1 cellular context compared by ENCODE assay signal in the genomic region with DNA sequence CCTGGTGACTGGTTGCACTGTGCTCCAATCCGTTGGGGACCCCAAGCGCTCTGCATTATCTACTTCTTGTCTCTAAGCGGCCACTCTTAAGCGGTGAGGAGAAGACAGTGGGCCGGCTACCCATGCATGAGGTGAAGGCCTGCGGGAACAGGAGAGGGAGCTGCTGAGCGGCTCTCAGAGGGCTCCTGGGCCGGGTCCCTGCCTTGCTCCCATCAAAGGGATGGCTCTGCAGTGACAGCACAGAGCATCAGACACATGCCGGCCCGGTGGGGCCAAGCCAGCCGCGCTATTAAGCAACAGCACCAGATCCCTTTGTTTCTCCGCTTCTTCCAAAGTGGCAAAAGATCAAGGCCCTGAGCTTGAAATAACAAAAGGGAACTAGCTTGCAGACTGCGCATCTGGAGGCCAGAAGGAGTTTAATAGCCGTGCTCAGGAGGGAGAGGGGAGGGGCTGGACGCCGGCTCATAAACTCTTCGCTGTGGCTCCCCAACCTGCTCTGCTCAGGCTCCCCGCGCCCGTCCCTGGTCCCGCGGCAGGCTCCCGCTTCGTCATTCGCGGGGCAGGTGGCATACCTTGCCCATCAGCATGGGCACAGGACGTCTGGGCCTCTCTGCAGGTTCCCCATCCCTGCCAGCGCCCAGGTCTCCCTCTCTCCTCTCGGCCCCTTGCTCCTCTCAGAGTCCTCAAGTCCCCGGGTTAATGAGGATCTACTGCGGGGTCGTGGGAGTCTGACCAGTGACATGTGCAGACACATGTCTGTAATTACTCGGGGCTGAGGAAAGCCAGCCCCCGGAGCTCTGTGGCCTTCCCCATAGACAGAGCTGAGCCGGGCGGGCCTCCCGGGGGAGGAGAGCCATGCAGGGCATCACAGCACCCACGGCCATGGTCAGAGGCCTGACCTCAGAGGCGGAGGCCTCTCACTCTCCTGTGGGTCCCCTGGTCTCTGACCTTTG.
TF ChIP-seq lines count a peak whose summit lies in the region.

No MANE protein-coding gene starts in this region.

TF ChIP-seq in HepG2, 621 proteins besides CTCF, POLR2A, EP300 and RAD21 (continued from another document and continues in another):
- TF ChIP-seq, protein P1, sequence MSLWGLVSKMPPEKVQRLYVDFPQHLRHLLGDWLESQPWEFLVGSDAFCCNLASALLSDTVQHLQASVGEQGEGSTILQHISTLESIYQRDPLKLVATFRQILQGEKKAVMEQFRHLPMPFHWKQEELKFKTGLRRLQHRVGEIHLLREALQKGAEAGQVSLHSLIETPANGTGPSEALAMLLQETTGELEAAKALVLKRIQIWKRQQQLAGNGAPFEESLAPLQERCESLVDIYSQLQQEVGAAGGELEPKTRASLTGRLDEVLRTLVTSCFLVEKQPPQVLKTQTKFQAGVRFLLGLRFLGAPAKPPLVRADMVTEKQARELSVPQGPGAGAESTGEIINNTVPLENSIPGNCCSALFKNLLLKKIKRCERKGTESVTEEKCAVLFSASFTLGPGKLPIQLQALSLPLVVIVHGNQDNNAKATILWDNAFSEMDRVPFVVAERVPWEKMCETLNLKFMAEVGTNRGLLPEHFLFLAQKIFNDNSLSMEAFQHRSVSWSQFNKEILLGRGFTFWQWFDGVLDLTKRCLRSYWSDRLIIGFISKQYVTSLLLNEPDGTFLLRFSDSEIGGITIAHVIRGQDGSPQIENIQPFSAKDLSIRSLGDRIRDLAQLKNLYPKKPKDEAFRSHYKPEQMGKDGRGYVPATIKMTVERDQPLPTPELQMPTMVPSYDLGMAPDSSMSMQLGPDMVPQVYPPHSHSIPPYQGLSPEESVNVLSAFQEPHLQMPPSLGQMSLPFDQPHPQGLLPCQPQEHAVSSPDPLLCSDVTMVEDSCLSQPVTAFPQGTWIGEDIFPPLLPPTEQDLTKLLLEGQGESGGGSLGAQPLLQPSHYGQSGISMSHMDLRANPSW (CRISPR knock-in tag; IDR thresholded peaks at IDR 0.05; ENCODE audit: borderline replicate concordance): no peak
- TF ChIP-seq, protein P2, sequence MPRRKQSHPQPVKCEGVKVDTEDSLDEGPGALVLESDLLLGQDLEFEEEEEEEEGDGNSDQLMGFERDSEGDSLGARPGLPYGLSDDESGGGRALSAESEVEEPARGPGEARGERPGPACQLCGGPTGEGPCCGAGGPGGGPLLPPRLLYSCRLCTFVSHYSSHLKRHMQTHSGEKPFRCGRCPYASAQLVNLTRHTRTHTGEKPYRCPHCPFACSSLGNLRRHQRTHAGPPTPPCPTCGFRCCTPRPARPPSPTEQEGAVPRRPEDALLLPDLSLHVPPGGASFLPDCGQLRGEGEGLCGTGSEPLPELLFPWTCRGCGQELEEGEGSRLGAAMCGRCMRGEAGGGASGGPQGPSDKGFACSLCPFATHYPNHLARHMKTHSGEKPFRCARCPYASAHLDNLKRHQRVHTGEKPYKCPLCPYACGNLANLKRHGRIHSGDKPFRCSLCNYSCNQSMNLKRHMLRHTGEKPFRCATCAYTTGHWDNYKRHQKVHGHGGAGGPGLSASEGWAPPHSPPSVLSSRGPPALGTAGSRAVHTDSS (CRISPR knock-in tag; conservative IDR thresholded peaks at IDR 0.05): no peak
- TF ChIP-seq U2AF2 (IDR thresholded peaks at IDR 0.05; ENCODE audit: low read depth, low read length) (no peak), NFE2L1 (CRISPR knock-in tag; IDR thresholded peaks at IDR 0.05; ENCODE audit: borderline replicate concordance) (no peak), POLR2AphosphoS5 (IDR thresholded peaks at IDR 0.05; ENCODE audit: low read depth, low read length) (no peak), ARNT (IDR thresholded peaks at IDR 0.05) (no peak), JARID2 (CRISPR knock-in tag; IDR thresholded peaks at IDR 0.05; ENCODE audit: insufficient replicate concordance) (no peak), HNRNPL (IDR thresholded peaks at IDR 0.05; ENCODE audit: low read depth, low read length) (peak; percentile 83), ZNF180 (CRISPR knock-in tag; IDR thresholded peaks at IDR 0.05; ENCODE audit: borderline replicate concordance, low read depth) (no peak), SPEN (CRISPR knock-in tag; IDR thresholded peaks at IDR 0.05; ENCODE audit: low read depth) (no peak), ZNF556 (CRISPR knock-in tag; IDR thresholded peaks at IDR 0.05; ENCODE audit: borderline replicate concordance) (0 out of 2 replicates have a peak, but pooled peaks have one; percentile 22), ZNF678 (CRISPR knock-in tag; IDR thresholded peaks at IDR 0.05) (0 out of 2 replicates have a peak, but pooled peaks have one; percentile 47), ZMYM2 (CRISPR knock-in tag; IDR thresholded peaks at IDR 0.05) (no peak), ZNF510 (CRISPR knock-in tag; IDR thresholded peaks at IDR 0.05; ENCODE audit: low read depth) (peak; percentile 49; the same call in 1 of the 2 replicates), SP4 (CRISPR knock-in tag; IDR thresholded peaks at IDR 0.05) (no peak), ZNF614 (CRISPR knock-in tag; IDR thresholded peaks at IDR 0.05; ENCODE audit: borderline replicate concordance) (no peak), ZNF234 (CRISPR knock-in tag; conservative IDR thresholded peaks at IDR 0.05) (no peak), RXRB (CRISPR knock-in tag; IDR thresholded peaks at IDR 0.05; ENCODE audit: borderline replicate concordance) (0 out of 2 replicates have a peak, but pooled peaks have one; percentile 17), ZNF451 (CRISPR knock-in tag; IDR thresholded peaks at IDR 0.05) (no peak), ATM (IDR thresholded peaks at IDR 0.05; ENCODE audit: borderline replicate concordance) (no peak), BCL6 (CRISPR knock-in tag; IDR thresholded peaks at IDR 0.05) (peak; percentile 47; the same call in 1 of the 2 replicates), AGO1 (IDR thresholded peaks at IDR 0.05; ENCODE audit: low read depth, low read length, poor library complexity, severe bottlenecking) (no peak), MTF2 (CRISPR knock-in tag; IDR thresholded peaks at IDR 0.05; ENCODE audit: borderline replicate concordance) (no peak), SMAD9 (CRISPR knock-in tag; IDR thresholded peaks at IDR 0.05) (no peak), HOXA5 (CRISPR knock-in tag; IDR thresholded peaks at IDR 0.05) (no peak), GTF3A (CRISPR knock-in tag; conservative IDR thresholded peaks at IDR 0.05) (no peak)
- TF ChIP-seq, protein P3, sequence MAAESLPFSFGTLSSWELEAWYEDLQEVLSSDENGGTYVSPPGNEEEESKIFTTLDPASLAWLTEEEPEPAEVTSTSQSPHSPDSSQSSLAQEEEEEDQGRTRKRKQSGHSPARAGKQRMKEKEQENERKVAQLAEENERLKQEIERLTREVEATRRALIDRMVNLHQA (CRISPR knock-in tag; IDR thresholded peaks at IDR 0.05): no peak
- TF ChIP-seq, protein P4, sequence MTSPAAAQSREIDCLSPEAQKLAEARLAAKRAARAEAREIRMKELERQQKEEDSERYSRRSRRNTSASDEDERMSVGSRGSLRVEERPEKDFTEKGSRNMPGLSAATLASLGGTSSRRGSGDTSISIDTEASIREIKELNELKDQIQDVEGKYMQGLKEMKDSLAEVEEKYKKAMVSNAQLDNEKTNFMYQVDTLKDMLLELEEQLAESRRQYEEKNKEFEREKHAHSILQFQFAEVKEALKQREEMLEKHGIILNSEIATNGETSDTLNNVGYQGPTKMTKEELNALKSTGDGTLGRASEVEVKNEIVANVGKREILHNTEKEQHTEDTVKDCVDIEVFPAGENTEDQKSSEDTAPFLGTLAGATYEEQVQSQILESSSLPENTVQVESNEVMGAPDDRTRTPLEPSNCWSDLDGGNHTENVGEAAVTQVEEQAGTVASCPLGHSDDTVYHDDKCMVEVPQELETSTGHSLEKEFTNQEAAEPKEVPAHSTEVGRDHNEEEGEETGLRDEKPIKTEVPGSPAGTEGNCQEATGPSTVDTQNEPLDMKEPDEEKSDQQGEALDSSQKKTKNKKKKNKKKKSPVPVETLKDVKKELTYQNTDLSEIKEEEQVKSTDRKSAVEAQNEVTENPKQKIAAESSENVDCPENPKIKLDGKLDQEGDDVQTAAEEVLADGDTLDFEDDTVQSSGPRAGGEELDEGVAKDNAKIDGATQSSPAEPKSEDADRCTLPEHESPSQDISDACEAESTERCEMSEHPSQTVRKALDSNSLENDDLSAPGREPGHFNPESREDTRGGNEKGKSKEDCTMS (CRISPR knock-in tag; conservative IDR thresholded peaks at IDR 0.05): no peak
- TF ChIP-seq, protein P5, sequence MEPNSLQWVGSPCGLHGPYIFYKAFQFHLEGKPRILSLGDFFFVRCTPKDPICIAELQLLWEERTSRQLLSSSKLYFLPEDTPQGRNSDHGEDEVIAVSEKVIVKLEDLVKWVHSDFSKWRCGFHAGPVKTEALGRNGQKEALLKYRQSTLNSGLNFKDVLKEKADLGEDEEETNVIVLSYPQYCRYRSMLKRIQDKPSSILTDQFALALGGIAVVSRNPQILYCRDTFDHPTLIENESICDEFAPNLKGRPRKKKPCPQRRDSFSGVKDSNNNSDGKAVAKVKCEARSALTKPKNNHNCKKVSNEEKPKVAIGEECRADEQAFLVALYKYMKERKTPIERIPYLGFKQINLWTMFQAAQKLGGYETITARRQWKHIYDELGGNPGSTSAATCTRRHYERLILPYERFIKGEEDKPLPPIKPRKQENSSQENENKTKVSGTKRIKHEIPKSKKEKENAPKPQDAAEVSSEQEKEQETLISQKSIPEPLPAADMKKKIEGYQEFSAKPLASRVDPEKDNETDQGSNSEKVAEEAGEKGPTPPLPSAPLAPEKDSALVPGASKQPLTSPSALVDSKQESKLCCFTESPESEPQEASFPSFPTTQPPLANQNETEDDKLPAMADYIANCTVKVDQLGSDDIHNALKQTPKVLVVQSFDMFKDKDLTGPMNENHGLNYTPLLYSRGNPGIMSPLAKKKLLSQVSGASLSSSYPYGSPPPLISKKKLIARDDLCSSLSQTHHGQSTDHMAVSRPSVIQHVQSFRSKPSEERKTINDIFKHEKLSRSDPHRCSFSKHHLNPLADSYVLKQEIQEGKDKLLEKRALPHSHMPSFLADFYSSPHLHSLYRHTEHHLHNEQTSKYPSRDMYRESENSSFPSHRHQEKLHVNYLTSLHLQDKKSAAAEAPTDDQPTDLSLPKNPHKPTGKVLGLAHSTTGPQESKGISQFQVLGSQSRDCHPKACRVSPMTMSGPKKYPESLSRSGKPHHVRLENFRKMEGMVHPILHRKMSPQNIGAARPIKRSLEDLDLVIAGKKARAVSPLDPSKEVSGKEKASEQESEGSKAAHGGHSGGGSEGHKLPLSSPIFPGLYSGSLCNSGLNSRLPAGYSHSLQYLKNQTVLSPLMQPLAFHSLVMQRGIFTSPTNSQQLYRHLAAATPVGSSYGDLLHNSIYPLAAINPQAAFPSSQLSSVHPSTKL (CRISPR knock-in tag; IDR thresholded peaks at IDR 0.05): peak; percentile 86
- TF ChIP-seq, protein P6, sequence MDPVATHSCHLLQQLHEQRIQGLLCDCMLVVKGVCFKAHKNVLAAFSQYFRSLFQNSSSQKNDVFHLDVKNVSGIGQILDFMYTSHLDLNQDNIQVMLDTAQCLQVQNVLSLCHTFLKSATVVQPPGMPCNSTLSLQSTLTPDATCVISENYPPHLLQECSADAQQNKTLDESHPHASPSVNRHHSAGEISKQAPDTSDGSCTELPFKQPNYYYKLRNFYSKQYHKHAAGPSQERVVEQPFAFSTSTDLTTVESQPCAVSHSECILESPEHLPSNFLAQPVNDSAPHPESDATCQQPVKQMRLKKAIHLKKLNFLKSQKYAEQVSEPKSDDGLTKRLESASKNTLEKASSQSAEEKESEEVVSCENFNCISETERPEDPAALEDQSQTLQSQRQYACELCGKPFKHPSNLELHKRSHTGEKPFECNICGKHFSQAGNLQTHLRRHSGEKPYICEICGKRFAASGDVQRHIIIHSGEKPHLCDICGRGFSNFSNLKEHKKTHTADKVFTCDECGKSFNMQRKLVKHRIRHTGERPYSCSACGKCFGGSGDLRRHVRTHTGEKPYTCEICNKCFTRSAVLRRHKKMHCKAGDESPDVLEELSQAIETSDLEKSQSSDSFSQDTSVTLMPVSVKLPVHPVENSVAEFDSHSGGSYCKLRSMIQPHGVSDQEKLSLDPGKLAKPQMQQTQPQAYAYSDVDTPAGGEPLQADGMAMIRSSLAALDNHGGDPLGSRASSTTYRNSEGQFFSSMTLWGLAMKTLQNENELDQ (CRISPR knock-in tag; IDR thresholded peaks at IDR 0.05; ENCODE audit: borderline replicate concordance): no peak
- TF ChIP-seq, protein P7, sequence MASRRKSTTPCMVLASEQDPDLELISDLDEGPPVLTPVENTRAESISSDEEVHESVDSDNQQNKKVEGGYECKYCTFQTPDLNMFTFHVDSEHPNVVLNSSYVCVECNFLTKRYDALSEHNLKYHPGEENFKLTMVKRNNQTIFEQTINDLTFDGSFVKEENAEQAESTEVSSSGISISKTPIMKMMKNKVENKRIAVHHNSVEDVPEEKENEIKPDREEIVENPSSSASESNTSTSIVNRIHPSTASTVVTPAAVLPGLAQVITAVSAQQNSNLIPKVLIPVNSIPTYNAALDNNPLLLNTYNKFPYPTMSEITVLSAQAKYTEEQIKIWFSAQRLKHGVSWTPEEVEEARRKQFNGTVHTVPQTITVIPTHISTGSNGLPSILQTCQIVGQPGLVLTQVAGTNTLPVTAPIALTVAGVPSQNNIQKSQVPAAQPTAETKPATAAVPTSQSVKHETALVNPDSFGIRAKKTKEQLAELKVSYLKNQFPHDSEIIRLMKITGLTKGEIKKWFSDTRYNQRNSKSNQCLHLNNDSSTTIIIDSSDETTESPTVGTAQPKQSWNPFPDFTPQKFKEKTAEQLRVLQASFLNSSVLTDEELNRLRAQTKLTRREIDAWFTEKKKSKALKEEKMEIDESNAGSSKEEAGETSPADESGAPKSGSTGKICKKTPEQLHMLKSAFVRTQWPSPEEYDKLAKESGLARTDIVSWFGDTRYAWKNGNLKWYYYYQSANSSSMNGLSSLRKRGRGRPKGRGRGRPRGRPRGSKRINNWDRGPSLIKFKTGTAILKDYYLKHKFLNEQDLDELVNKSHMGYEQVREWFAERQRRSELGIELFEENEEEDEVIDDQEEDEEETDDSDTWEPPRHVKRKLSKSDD (CRISPR knock-in tag; IDR thresholded peaks at IDR 0.05; ENCODE audit: low read depth): no peak
- TF ChIP-seq, protein P8, sequence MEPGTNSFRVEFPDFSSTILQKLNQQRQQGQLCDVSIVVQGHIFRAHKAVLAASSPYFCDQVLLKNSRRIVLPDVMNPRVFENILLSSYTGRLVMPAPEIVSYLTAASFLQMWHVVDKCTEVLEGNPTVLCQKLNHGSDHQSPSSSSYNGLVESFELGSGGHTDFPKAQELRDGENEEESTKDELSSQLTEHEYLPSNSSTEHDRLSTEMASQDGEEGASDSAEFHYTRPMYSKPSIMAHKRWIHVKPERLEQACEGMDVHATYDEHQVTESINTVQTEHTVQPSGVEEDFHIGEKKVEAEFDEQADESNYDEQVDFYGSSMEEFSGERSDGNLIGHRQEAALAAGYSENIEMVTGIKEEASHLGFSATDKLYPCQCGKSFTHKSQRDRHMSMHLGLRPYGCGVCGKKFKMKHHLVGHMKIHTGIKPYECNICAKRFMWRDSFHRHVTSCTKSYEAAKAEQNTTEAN (CRISPR knock-in tag; conservative IDR thresholded peaks at IDR 0.05): no peak
- TF ChIP-seq, protein P9, sequence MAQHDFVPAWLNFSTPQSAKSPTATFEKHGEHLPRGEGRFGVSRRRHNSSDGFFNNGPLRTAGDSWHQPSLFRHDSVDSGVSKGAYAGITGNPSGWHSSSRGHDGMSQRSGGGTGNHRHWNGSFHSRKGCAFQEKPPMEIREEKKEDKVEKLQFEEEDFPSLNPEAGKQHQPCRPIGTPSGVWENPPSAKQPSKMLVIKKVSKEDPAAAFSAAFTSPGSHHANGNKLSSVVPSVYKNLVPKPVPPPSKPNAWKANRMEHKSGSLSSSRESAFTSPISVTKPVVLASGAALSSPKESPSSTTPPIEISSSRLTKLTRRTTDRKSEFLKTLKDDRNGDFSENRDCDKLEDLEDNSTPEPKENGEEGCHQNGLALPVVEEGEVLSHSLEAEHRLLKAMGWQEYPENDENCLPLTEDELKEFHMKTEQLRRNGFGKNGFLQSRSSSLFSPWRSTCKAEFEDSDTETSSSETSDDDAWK (CRISPR knock-in tag; IDR thresholded peaks at IDR 0.05): no peak
